Comparison of ENCODE assay signal across 8 cellular contexts in genomic region chr2:86482034-86482433, GRCh38. TPM values are rescaled to one million over a fixed set of nuclear protein-coding genes. Genes with fewer than 3 reads are reported as not detected.
DNase-seq lines count a peak whose midpoint lies in the region; ATAC-seq and TF ChIP-seq lines count a peak whose summit lies in the region.
"Had no signal": no experiment of that assay in that cellular context is flagged by ENCODE, and none has a peak within 500 bp of the region (broad histone marks: within the 10 kb centered on the region; RNA-seq: fewer than 3 reads in every experiment).

No MANE protein-coding gene starts in this region.

- H3K4me1 Mint-ChIP-seq in CD4-positive, alpha-beta T cell (ENCODE audit: low read depth), result peaks cover 15% of the 10 kb centered on the region

- H3K4me1 ChIP-seq in adipocyte (ENCODE audit: control insufficient read depth, insufficient read depth, low read length), result peaks cover 54% of the 10 kb centered on the region
- peaks cover 8 to 14% of the 10 kb centered on the region in 2 donors for H3K4me1 ChIP-seq in left lung

- no peaks in the 10 kb centered on the region for H3K9me3 ChIP-seq in CD4-positive, alpha-beta T cell (ENCODE audit: control insufficient read depth, low read length)
- H3K9me3 ChIP-seq in adipocyte (ENCODE audit: control insufficient read depth, low read length), result no peaks in the 10 kb centered on the region
- H3K9me3 ChIP-seq in left lung, result no peaks in the 10 kb centered on the region

- TF ChIP-seq CTCF in CD4-positive, alpha-beta T cell (IDR thresholded peaks at IDR 0.05), result no peak
- no peak for TF ChIP-seq CTCF in left lung (IDR thresholded peaks at IDR 0.05)

- CTCF ChIA-PET in CD4-positive, alpha-beta T cell (lab: Charles Lee), result no interaction called here

- POLR2A ChIA-PET in CD4-positive, alpha-beta T cell (lab: Charles Lee), result no interaction called here

- no peaks in the 10 kb centered on the region for H3K27me3 Mint-ChIP-seq in CD4-positive, alpha-beta T cell

- no peak overlapping the region for H3K9ac ChIP-seq in adipocyte (ENCODE audit: low read length)

- peak overlapping the region; percentile 57 for H3K27ac Mint-ChIP-seq in CD4-positive, alpha-beta T cell

- H3K27me3 ChIP-seq in CD4-positive, alpha-beta T cell (ENCODE audit: control insufficient read depth, insufficient read depth, low read length), result no peaks in the 10 kb centered on the region
- no peaks in the 10 kb centered on the region for H3K27me3 ChIP-seq in adipocyte (replicated peaks; ENCODE audit: control insufficient read depth, insufficient read depth, low read length)
- no peaks in the 10 kb centered on the region for H3K27me3 ChIP-seq in left lung

- DNase-seq in CD4-positive, alpha-beta T cell, result no peak
- DNase-seq in adipocyte (ENCODE audit: low read depth), result peak; percentile 18
- no peak for DNase-seq in left lung
- DNase-seq in NCI-H2081 treated with DMSO at 0.1 percent for 48 hours (lab: John Stamatoyannopoulos, UW), result no peak
- DNase-seq: stimulated activated naive CD4-positive, alpha-beta T cell treated with Interleukin-2 at 50 U/mL for 16 hours had no signal

- H3K9me3 Mint-ChIP-seq in CD4-positive, alpha-beta T cell, result no peaks in the 10 kb centered on the region

- intact Hi-C loops in CD4-positive, alpha-beta T cell (cut with DNase I, micrococcal nuclease), result no loop called here
- intact Hi-C loops in left lung (cut with DNase I), result no loop called here

- H3K4me3 Mint-ChIP-seq in CD4-positive, alpha-beta T cell, result no peak overlapping the region

- H3K4me3 ChIP-seq in adipocyte (ENCODE audit: low read length) (peak overlapping the region; percentile 34), left lung (no peak overlapping the region)

- H3K36me3 ChIP-seq in adipocyte (ENCODE audit: control insufficient read depth, insufficient read depth, low read length, severe bottlenecking), result peaks cover 86% of the 10 kb centered on the region
- peaks cover 6 to 96% of the 10 kb centered on the region in 2 donors for H3K36me3 ChIP-seq in left lung

- H3K36me3 Mint-ChIP-seq in CD4-positive, alpha-beta T cell (ENCODE audit: low read depth), result peaks cover 100% of the 10 kb centered on the region

- no peak for ATAC-seq in CD4-positive, alpha-beta T cell (ENCODE audit: poor library complexity)
- ATAC-seq in HG02610 (IDR thresholded peaks at IDR 0.05; ENCODE audit: unreplicated experiment) (peak; percentile 55), left lung (no peak), GM19455 (IDR thresholded peaks at IDR 0.05; ENCODE audit: unreplicated experiment) (no peak), GM18498 (IDR thresholded peaks at IDR 0.05; ENCODE audit: unreplicated experiment) (no peak)

- H3K27ac ChIP-seq in CD4-positive, alpha-beta T cell (ENCODE audit: low read depth, low read length), result no peak overlapping the region
- H3K27ac ChIP-seq in left lung, result peak overlapping the region; percentile 7 to 29

RNA-seq across cellular contexts. Expression of gene KDM3A, which starts 40.9 kb away (rescaled TPM):
- total RNA-seq in CD4-positive, alpha-beta T cell, result 100 to 1,000 TPM; 205 to 207 TPM
- total RNA-seq in left lung, result 10 to 100 TPM; 39.3 to 40.5 TPM

Comparison
In these comparisons a context has a peak if more than half of its experiments do, and no peak if none do; other contexts are left out.
1. RNA of gene KDM3A, which starts 40.9 kb away (total RNA-seq): 205 to 207 TPM in CD4-positive, alpha-beta T cell; 39.3 to 40.5 TPM in left lung; every median in the first group is over 4 times any median in the second.